Comparison of ENCODE assay signal across 9 cellular contexts in the genomic region with DNA sequence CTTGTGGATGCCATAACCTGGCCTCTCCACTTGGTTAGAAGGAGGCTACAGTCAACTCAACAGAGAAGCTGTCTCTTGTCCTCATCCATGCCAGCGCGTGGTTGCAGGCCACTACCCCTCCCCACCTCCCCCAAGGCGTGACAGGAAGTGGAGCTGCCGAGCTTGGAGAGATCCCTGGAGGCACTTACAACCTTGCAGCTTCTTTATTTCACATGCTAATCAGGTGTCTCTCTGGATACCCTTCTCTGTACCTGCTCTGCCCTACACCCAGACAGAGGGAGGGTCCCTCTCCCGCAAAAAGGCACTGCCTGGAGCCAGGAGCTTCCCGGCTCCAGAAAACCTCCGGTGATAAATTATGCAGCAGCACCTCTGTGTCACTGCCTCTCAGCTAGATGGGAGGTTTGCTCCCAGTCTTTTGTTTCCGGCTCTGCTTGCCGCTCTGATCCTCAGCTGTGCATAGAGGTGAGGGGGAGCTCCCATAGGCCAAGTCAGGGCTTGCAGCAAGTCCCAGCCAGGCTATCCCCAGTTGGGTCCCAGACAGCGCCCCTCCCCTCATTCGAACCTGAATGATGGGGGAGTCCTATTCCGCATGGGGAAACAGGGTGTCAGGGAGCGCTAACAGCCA. TPM values are rescaled to one million over a fixed set of nuclear protein-coding genes. Genes with fewer than 3 reads are reported as not detected.
DNase-seq lines count a peak whose midpoint lies in the region; ATAC-seq and TF ChIP-seq lines count a peak whose summit lies in the region.
"Had no signal": no experiment of that assay in that cellular context is flagged by ENCODE, and none has a peak within 500 bp of the region (broad histone marks: within the 10 kb centered on the region; RNA-seq: fewer than 3 reads in every experiment).

No MANE protein-coding gene starts in this region.

- peaks cover 45% of the 10 kb centered on the region for H3K79me2 ChIP-seq in SK-N-SH (ENCODE audit: insufficient read depth)

- WGBS in SK-N-SH (ENCODE audit: low lambda C conversion rate): 72% methylated on average over 13 of the region's 13 CpGs

- H3K4me1 ChIP-seq in SK-N-SH (ENCODE audit: control insufficient read depth in 1 of 2, insufficient read depth in 2 of 2, low read depth in 1 of 2, low read length in 1 of 2): peaks cover 27 to 29% of the 10 kb centered on the region in 2 experiments; a peak in 3 of 4 replicates

- TF ChIP-seq EP300 in SK-N-SH (IDR thresholded peaks at IDR 0.05; ENCODE audit: borderline replicate concordance in 1 of 2, low read depth in 1 of 2, low read length in 1 of 2): no peak

- no peaks in the 10 kb centered on the region for H3K9me2 ChIP-seq in SK-N-SH

- no peak overlapping the region; the same call in 1 of the 2 replicates for H2AFZ ChIP-seq in SK-N-SH (ENCODE audit: low read depth)

- no peak overlapping the region for H3K4me3 ChIP-seq in SK-N-SH (ENCODE audit: low read depth in 2 of 2, low read length in 1 of 2)
- H3K4me3 ChIP-seq in iPS-18c (ENCODE audit: insufficient read depth, low read depth, low read length): peak overlapping the region; percentile 37; the same call in 1 of the 2 replicates

- CTCF ChIA-PET in SK-N-SH (lab: Yijun Ruan, JAX): interaction anchor here (1.1 to 10.0 kb wide), 4 partner anchors 16 to 248 kb away, joined by 3 to 170 read pairs (median 6); no protein-coding TSS in a partner anchor

- no peak for ATAC-seq in SK-N-SH treated with all-trans-retinoic acid at 6 μM for 48 hours
- ATAC-seq in HG02759 (IDR thresholded peaks at IDR 0.05; ENCODE audit: unreplicated experiment): no peak
- ATAC-seq in GM18858 (IDR thresholded peaks at IDR 0.05; ENCODE audit: unreplicated experiment): no peak

- DNase-seq in SK-N-SH (peak; percentile 52), SK-N-DZ (ENCODE audit: low spot score) (peak; percentile 45), GOT3 (lab: John Stamatoyannopoulos, UW) (no peak)
- DNase-seq: T-helper 2 cell had no signal

- POLR2A ChIA-PET in SK-N-SH (lab: Yijun Ruan, JAX): interaction anchor here (1.3 kb wide), 2 partner anchors 9 to 24 kb away, joined by 3 to 5 read pairs; a partner anchor contains a TSS

- no peaks in the 10 kb centered on the region for H3K27me3 ChIP-seq in SK-N-SH (ENCODE audit: insufficient read depth)

- H3K36me3 ChIP-seq in SK-N-SH (replicated peaks in 1 of 2; ENCODE audit: control insufficient read depth in 1 of 2, insufficient read depth in 2 of 2, low read length in 1 of 2): no peaks in the 10 kb centered on the region

- no peak overlapping the region for H3K27ac ChIP-seq in SK-N-SH (ENCODE audit: low read depth in 2 of 2, low read length in 1 of 2)
- peak overlapping the region; percentile 61 for H3K27ac ChIP-seq in temporal lobe (ENCODE audit: low read depth, low read length)

- TF ChIP-seq CTCF in SK-N-SH (IDR thresholded peaks at IDR 0.05): no peak

- peak overlapping the region; percentile 44 for H3K4me2 ChIP-seq in SK-N-SH

- 0 out of 2 replicates have a peak, but pooled peaks cover 7% of the 10 kb centered on the region for H4K20me1 ChIP-seq in SK-N-SH (ENCODE audit: insufficient read depth)

- H3K9ac ChIP-seq in SK-N-SH: no peak overlapping the region

- H3K9me3 ChIP-seq in SK-N-SH (no peaks in the 10 kb centered on the region), iPS-18c (ENCODE audit: control insufficient read depth, insufficient read depth, low read length) (no peaks in the 10 kb centered on the region)

- TF ChIP-seq RAD21 in SK-N-SH (IDR thresholded peaks at IDR 0.05; ENCODE audit: low read length): no peak

- peaks cover 26% of the 10 kb centered on the region for H3F3A ChIP-seq in SK-N-SH (replicated peaks; ENCODE audit: insufficient read depth)

TF ChIP-seq in SK-N-SH, 30 proteins besides CTCF, POLR2A, EP300 and RAD21:
- TF ChIP-seq, protein P1, sequence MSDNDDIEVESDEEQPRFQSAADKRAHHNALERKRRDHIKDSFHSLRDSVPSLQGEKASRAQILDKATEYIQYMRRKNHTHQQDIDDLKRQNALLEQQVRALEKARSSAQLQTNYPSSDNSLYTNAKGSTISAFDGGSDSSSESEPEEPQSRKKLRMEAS (IDR thresholded peaks at IDR 0.05; ENCODE audit: low read depth): peak; percentile 44; the same call in 1 of the 2 replicates
- no peak for TF ChIP-seq NRF1 (IDR thresholded peaks at IDR 0.05; ENCODE audit: low read depth, low read length)

TF ChIP-seq in SK-N-SH treated with all-trans-retinoic acid at 6 μM for 48 hours, 23 proteins besides CTCF, POLR2A, EP300 and RAD21 (continues in another document):
- TF ChIP-seq, protein P2, sequence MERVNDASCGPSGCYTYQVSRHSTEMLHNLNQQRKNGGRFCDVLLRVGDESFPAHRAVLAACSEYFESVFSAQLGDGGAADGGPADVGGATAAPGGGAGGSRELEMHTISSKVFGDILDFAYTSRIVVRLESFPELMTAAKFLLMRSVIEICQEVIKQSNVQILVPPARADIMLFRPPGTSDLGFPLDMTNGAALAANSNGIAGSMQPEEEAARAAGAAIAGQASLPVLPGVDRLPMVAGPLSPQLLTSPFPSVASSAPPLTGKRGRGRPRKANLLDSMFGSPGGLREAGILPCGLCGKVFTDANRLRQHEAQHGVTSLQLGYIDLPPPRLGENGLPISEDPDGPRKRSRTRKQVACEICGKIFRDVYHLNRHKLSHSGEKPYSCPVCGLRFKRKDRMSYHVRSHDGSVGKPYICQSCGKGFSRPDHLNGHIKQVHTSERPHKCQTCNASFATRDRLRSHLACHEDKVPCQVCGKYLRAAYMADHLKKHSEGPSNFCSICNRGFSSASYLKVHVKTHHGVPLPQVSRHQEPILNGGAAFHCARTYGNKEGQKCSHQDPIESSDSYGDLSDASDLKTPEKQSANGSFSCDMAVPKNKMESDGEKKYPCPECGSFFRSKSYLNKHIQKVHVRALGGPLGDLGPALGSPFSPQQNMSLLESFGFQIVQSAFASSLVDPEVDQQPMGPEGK (CRISPR knock-in tag; IDR thresholded peaks at IDR 0.05; ENCODE audit: borderline replicate concordance): no peak
- TF ChIP-seq CSDC2 (CRISPR knock-in tag; IDR thresholded peaks at IDR 0.05): no peak
- no peak for TF ChIP-seq ESRRG (CRISPR knock-in tag; IDR thresholded peaks at IDR 0.05)
- TF ChIP-seq, protein P3, sequence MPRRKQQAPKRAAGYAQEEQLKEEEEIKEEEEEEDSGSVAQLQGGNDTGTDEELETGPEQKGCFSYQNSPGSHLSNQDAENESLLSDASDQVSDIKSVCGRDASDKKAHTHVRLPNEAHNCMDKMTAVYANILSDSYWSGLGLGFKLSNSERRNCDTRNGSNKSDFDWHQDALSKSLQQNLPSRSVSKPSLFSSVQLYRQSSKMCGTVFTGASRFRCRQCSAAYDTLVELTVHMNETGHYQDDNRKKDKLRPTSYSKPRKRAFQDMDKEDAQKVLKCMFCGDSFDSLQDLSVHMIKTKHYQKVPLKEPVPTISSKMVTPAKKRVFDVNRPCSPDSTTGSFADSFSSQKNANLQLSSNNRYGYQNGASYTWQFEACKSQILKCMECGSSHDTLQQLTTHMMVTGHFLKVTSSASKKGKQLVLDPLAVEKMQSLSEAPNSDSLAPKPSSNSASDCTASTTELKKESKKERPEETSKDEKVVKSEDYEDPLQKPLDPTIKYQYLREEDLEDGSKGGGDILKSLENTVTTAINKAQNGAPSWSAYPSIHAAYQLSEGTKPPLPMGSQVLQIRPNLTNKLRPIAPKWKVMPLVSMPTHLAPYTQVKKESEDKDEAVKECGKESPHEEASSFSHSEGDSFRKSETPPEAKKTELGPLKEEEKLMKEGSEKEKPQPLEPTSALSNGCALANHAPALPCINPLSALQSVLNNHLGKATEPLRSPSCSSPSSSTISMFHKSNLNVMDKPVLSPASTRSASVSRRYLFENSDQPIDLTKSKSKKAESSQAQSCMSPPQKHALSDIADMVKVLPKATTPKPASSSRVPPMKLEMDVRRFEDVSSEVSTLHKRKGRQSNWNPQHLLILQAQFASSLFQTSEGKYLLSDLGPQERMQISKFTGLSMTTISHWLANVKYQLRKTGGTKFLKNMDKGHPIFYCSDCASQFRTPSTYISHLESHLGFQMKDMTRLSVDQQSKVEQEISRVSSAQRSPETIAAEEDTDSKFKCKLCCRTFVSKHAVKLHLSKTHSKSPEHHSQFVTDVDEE (CRISPR knock-in tag; IDR thresholded peaks at IDR 0.05): no peak
- TF ChIP-seq ZNF565 (CRISPR knock-in tag; conservative IDR thresholded peaks at IDR 0.05; ENCODE audit: low read depth): no peak
- no peak for TF ChIP-seq ZFP3 (CRISPR knock-in tag; IDR thresholded peaks at IDR 0.05)
- TF ChIP-seq ZFP30 (CRISPR knock-in tag; IDR thresholded peaks at IDR 0.05): no peak
- TF ChIP-seq PPARA (CRISPR knock-in tag; IDR thresholded peaks at IDR 0.05; ENCODE audit: borderline replicate concordance): no peak
- TF ChIP-seq SNAI2 (CRISPR knock-in tag; IDR thresholded peaks at IDR 0.05): no peak
- TF ChIP-seq, protein P4, sequence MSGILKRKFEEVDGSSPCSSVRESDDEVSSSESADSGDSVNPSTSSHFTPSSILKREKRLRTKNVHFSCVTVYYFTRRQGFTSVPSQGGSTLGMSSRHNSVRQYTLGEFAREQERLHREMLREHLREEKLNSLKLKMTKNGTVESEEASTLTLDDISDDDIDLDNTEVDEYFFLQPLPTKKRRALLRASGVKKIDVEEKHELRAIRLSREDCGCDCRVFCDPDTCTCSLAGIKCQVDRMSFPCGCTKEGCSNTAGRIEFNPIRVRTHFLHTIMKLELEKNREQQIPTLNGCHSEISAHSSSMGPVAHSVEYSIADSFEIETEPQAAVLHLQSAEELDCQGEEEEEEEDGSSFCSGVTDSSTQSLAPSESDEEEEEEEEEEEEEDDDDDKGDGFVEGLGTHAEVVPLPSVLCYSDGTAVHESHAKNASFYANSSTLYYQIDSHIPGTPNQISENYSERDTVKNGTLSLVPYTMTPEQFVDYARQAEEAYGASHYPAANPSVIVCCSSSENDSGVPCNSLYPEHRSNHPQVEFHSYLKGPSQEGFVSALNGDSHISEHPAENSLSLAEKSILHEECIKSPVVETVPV (CRISPR knock-in tag; IDR thresholded peaks at IDR 0.05): no peak
- no peak for TF ChIP-seq OSR1 (CRISPR knock-in tag; IDR thresholded peaks at IDR 0.05)
- TF ChIP-seq ARNTL (CRISPR knock-in tag; IDR thresholded peaks at IDR 0.05; ENCODE audit: borderline replicate concordance, low read depth): no peak
- no peak for TF ChIP-seq ZNF8 (CRISPR knock-in tag; IDR thresholded peaks at IDR 0.05)
- no peak for TF ChIP-seq BACH2 (CRISPR knock-in tag; IDR thresholded peaks at IDR 0.05; ENCODE audit: borderline replicate concordance)

RNA-seq across cellular contexts. Expression of a gene that starts 5.7 kb away (rescaled TPM):
- 6.7 and 10.9 TPM in 2 replicates for polyA plus RNA-seq in SK-N-SH (2012; rRNA removed)
- 7.5 and 9.4 TPM in 2 replicates for polyA plus RNA-seq in SK-N-SH (2012; cell fraction: cytosol; rRNA removed)
- 24.1 and 25.4 TPM in 2 replicates for polyA plus RNA-seq in SK-N-SH (2012; cell fraction: nucleus; rRNA removed)
- 4.2 and 5.8 TPM in 2 replicates for polyA plus RNA-seq in SK-N-DZ (2014; cell fraction: cytosol; rRNA removed)
- 5.7 and 9.1 TPM in 2 replicates for polyA plus RNA-seq in SK-N-DZ (2014; cell fraction: nucleus; rRNA removed)
- total RNA-seq in temporal lobe: 14.5 TPM

RNA-seq across cellular contexts. Expression of a gene that starts 23.9 kb away (rescaled TPM):
- polyA plus RNA-seq in SK-N-SH (2012; rRNA removed): 37.2 and 85.7 TPM in 2 replicates
- polyA plus RNA-seq in SK-N-SH (2012; cell fraction: cytosol; rRNA removed): 43.3 and 50.5 TPM in 2 replicates
- 64.0 and 84.5 TPM in 2 replicates for polyA plus RNA-seq in SK-N-SH (2012; cell fraction: nucleus; rRNA removed)
- 40.4 and 41.4 TPM in 2 replicates for polyA plus RNA-seq in SK-N-DZ (2014; cell fraction: cytosol; rRNA removed)
- 20.4 and 22.5 TPM in 2 replicates for polyA plus RNA-seq in SK-N-DZ (2014; cell fraction: nucleus; rRNA removed)
- 44.5 TPM for total RNA-seq in temporal lobe
